Comparison of ENCODE assay signal across 7 cellular contexts in genomic region chr7:65888434-65889160, GRCh38. TPM values are rescaled to one million over a fixed set of nuclear protein-coding genes. Genes with fewer than 3 reads are reported as not detected.
A peak's percentile ranks its signal among the peaks of the same experiment; 100 is the strongest.
DNase-seq lines count a peak whose midpoint lies in the region; ATAC-seq and TF ChIP-seq lines count a peak whose summit lies in the region.
"Not testable (repeated sequence)": the region's sequence is repeated elsewhere in the genome, so short reads cannot be mapped to it uniquely, and the experiment has no call there.

No MANE protein-coding gene starts in this region.

- not testable (repeated sequence) for H3K9me3 ChIP-seq in adrenal gland (replicated peaks in 1 of 3)
- peaks cover 0 to 10% (median 0%) of the 10 kb centered on the region in 12 donors for H3K9me3 ChIP-seq in heart left ventricle

- peak overlapping the region; percentile 80; the same call in 1 of the 2 replicates for H3K27ac Mint-ChIP-seq in WTC11
- peak overlapping the region; percentile 68 for H3K27ac Mint-ChIP-seq in nephron progenitor cell
- H3K27ac Mint-ChIP-seq in stimulated activated naive B cell treated with anti-CD40 and anti-IgM and Interleukin-4, amounts not matched to agents 10 μg/mL and 1 μg/mL and 100 μg/mL, for 72 hours: peak overlapping the region; percentile 31

- not testable (repeated sequence) for H3K4me1 Mint-ChIP-seq in WTC11
- H3K4me1 Mint-ChIP-seq in nephron progenitor cell: peaks cover 17% of the 10 kb centered on the region
- H3K4me1 Mint-ChIP-seq in stimulated activated naive B cell treated with anti-CD40 and anti-IgM and Interleukin-4, amounts not matched to agents 10 μg/mL and 1 μg/mL and 100 μg/mL, for 72 hours: peaks cover 11 to 19% of the 10 kb centered on the region in 2 donors

- DNase-seq in DMS79 (lab: John Stamatoyannopoulos, UW) (peak; percentile 14), adrenal gland (peak in 4 of 7 donors; percentile 10 to 25 (median 20)), left kidney (ENCODE audit: low read depth, low spot score) (peak; percentile 69)
- DNase-seq in WTC11 (ENCODE audit: low spot score); heart left ventricle; nephron progenitor cell; stimulated activated naive B cell treated with anti-CD40 and anti-IgM and Interleukin-4, amounts not matched to agents 10 μg/mL and 1 μg/mL and 100 μg/mL, for 72 hours: not testable (repeated sequence)

- POLR2A ChIA-PET in WTC11 (lab: Charles Lee): not testable (repeated sequence)

- H3K27ac ChIP-seq in adrenal gland, heart left ventricle: not testable (repeated sequence)

- not testable (repeated sequence) for ATAC-seq in WTC11
- peak in 3 of 4 donors; percentile 52 to 70 (median 59) for ATAC-seq in heart left ventricle
- ATAC-seq in stimulated activated naive B cell treated with anti-CD40 and anti-IgM and Interleukin-4, amounts not matched to agents 10 μg/mL and 1 μg/mL and 100 μg/mL, for 72 hours (replicated peaks): peak; percentile 71 to 93

- H3K36me3 Mint-ChIP-seq in WTC11 (peaks cover 27% of the 10 kb centered on the region), nephron progenitor cell (ENCODE audit: low read depth) (peaks cover 68% of the 10 kb centered on the region)
- peaks cover 30 to 36% of the 10 kb centered on the region in 2 donors for H3K36me3 Mint-ChIP-seq in stimulated activated naive B cell treated with anti-CD40 and anti-IgM and Interleukin-4, amounts not matched to agents 10 μg/mL and 1 μg/mL and 100 μg/mL, for 72 hours

- H3K27me3 Mint-ChIP-seq in WTC11 (ENCODE audit: low read depth); nephron progenitor cell (ENCODE audit: low read depth, poor library complexity); stimulated activated naive B cell treated with anti-CD40 and anti-IgM and Interleukin-4, amounts not matched to agents 10 μg/mL and 1 μg/mL and 100 μg/mL, for 72 hours: not testable (repeated sequence)

- H3K4me3 Mint-ChIP-seq in WTC11, nephron progenitor cell: not testable (repeated sequence)
- peak overlapping the region; percentile 7 to 50 for H3K4me3 Mint-ChIP-seq in stimulated activated naive B cell treated with anti-CD40 and anti-IgM and Interleukin-4, amounts not matched to agents 10 μg/mL and 1 μg/mL and 100 μg/mL, for 72 hours

- H3K36me3 ChIP-seq in adrenal gland (replicated peaks in 1 of 2); heart left ventricle: not testable (repeated sequence)

- intact Hi-C loops in adrenal gland (cut with DNase I); heart left ventricle (cut with DNase I): not testable (repeated sequence)

- H3K4me1 ChIP-seq in adrenal gland (replicated peaks in 1 of 2) (peaks cover 0 to 11% of the 10 kb centered on the region in 2 donors), heart left ventricle (peaks cover 0 to 33% (median 13%) of the 10 kb centered on the region in 12 donors)

- H3K9me3 Mint-ChIP-seq in WTC11; stimulated activated naive B cell treated with anti-CD40 and anti-IgM and Interleukin-4, amounts not matched to agents 10 μg/mL and 1 μg/mL and 100 μg/mL, for 72 hours: not testable (repeated sequence)
- peaks cover 15% of the 10 kb centered on the region for H3K9me3 Mint-ChIP-seq in nephron progenitor cell

- not testable (repeated sequence) for TF ChIP-seq CTCF in WTC11 (IDR thresholded peaks at IDR 0.05); adrenal gland (IDR thresholded peaks at IDR 0.05); heart left ventricle (IDR thresholded peaks at IDR 0.05); nephron progenitor cell (IDR thresholded peaks at IDR 0.05)

- not testable (repeated sequence) for H3K27me3 ChIP-seq in adrenal gland, heart left ventricle

- H3K4me3 ChIP-seq in adrenal gland, heart left ventricle: not testable (repeated sequence)

- CTCF ChIA-PET in WTC11 (lab: Charles Lee): not testable (repeated sequence)

- 51 to 73% (median 68%) methylated on average over 4 to 5 of the region's 5 CpGs for WGBS in adrenal gland, 4 donors
- WGBS in heart left ventricle, 4 donors: 57 to 74% (median 71%) methylated on average over 5 of the region's 5 CpGs

- TF ChIP-seq POLR2A in adrenal gland (IDR thresholded peaks at IDR 0.05); heart left ventricle (IDR thresholded peaks at IDR 0.05): not testable (repeated sequence)

RNA-seq across cellular contexts. Expression of gene VKORC1L1, which starts 15.7 kb away (rescaled TPM):
- 28.3 to 30.2 TPM (median 28.5 TPM) in 3 replicates for total RNA-seq in WTC11 (2021)
- 10 to 100 TPM in 6 of 8 donors, 1 to 10 TPM in 2; 8.9 to 29.1 (median 13.8) TPM for total RNA-seq in adrenal gland
- polyA plus RNA-seq in adrenal gland: 10 to 100 TPM in 1 of 3 donors, 1 to 10 TPM in 2; 3.7 to 47.7 (median 7.0) TPM
- total RNA-seq in heart left ventricle: 10 to 100 TPM; 13.8 to 24.9 (median 18.6) TPM
- 10 to 100 TPM in 1 of 2 donors, 1 to 10 TPM in 1; 5.0 to 23.1 TPM for polyA plus RNA-seq in heart left ventricle
